ENCODE assay signal across 15 cellular contexts in genomic region chr5:14090290-14090689, GRCh38. TPM values are rescaled to one million over a fixed set of nuclear protein-coding genes. Genes with fewer than 3 reads are reported as not detected.
DNase-seq lines count a peak whose midpoint lies in the region; ATAC-seq and TF ChIP-seq lines count a peak whose summit lies in the region.
"Had no signal": no experiment of that assay in that cellular context is flagged by ENCODE, and none has a peak within 500 bp of the region (broad histone marks: within the 10 kb centered on the region; RNA-seq: fewer than 3 reads in every experiment).

No MANE protein-coding gene starts in this region.

- H3K9ac ChIP-seq in PC-3 (ENCODE audit: low read length) = no peak overlapping the region

- DNase-seq in HCEC 1CT (peak; percentile 13), PC-3 (no peak), chondrocyte (ENCODE audit: low spot score) (no peak), NCI-H2196 treated with DMSO at 0.1 percent for 48 hours (lab: John Stamatoyannopoulos, UW; ENCODE audit: unreplicated experiment) (no peak), NCI-H524 (lab: John Stamatoyannopoulos, UW) (no peak)
- DNase-seq: ACHN; BE2C; C1 segment of cervical spinal cord; Caco-2; CD4-positive, CD25-positive, alpha-beta regulatory T cell; GF-D8; GOT3; H7; IMR-90 had no signal

- H3K36me3 ChIP-seq in PC-3 (ENCODE audit: low read depth, low read length) = no peaks in the 10 kb centered on the region
- H3K36me3 ChIP-seq: BE2C had no signal

- H3K9me3 ChIP-seq in PC-3 (ENCODE audit: low read length) = no peaks in the 10 kb centered on the region
- H3K9me3 ChIP-seq: BE2C, Caco-2 had no signal

- no peaks in the 10 kb centered on the region for H3K79me2 ChIP-seq in PC-3 (ENCODE audit: low read length)

- no TSS peak for BruUV-seq in PC-3 (replicated peaks; lab: Mats Ljungman, UMichigan)

- no peak overlapping the region for H3K27ac ChIP-seq in PC-3 (ENCODE audit: low read length)

- no peaks in the 10 kb centered on the region for H3K27me3 ChIP-seq in PC-3 (ENCODE audit: low read length)

- H3K4me3 Mint-ChIP-seq in chondrocyte (ENCODE audit: unreplicated experiment) = no peak overlapping the region
- H3K4me3 Mint-ChIP-seq: CD4-positive, CD25-positive, alpha-beta regulatory T cell had no signal

- H3K27ac Mint-ChIP-seq in chondrocyte (ENCODE audit: unreplicated experiment) = no peak overlapping the region
- H3K27ac Mint-ChIP-seq: CD4-positive, CD25-positive, alpha-beta regulatory T cell had no signal

- H3K4me1 ChIP-seq in PC-3 (ENCODE audit: insufficient read depth, low read length) = no peaks in the 10 kb centered on the region
- H3K4me1 ChIP-seq: BE2C, Caco-2 had no signal

- POLR2A ChIA-PET in PC-3 (lab: Charles Lee; ENCODE audit: unreplicated experiment) = no interaction called here

- H3K36me3 Mint-ChIP-seq in chondrocyte (ENCODE audit: low read depth) = no peaks in the 10 kb centered on the region
- H3K36me3 Mint-ChIP-seq: CD4-positive, CD25-positive, alpha-beta regulatory T cell had no signal

- ATAC-seq in PC-3 (0 out of 2 replicates have a peak, but pooled peaks have one; percentile 20), GM21619 (IDR thresholded peaks at IDR 0.05; ENCODE audit: unreplicated experiment) (no peak)

- peak; percentile 23; the same call in 1 of the 2 replicates for TF ChIP-seq CTCF in PC-3 (conservative IDR thresholded peaks at IDR 0.05; ENCODE audit: low read depth, low read length)
- TF ChIP-seq CTCF in chondrocyte (IDR thresholded peaks at IDR 0.05) = peak; percentile 19

- CTCF ChIA-PET in PC-3 (lab: Charles Lee) = no interaction called here

- H3K4me3 ChIP-seq in PC-3 (ENCODE audit: low read length) = no peak overlapping the region

- no peaks in the 10 kb centered on the region for H3K4me1 Mint-ChIP-seq in chondrocyte (ENCODE audit: low read depth)
- H3K4me1 Mint-ChIP-seq: CD4-positive, CD25-positive, alpha-beta regulatory T cell had no signal

- H2AFZ ChIP-seq in PC-3 (ENCODE audit: low read length) = no peak overlapping the region

- H3F3A ChIP-seq in PC-3 (ENCODE audit: low read length, unreplicated experiment) = no peaks in the 10 kb centered on the region

- no peaks in the 10 kb centered on the region for H3K27me3 Mint-ChIP-seq in chondrocyte (ENCODE audit: low read depth)
- H3K27me3 Mint-ChIP-seq: CD4-positive, CD25-positive, alpha-beta regulatory T cell had no signal

- no peaks in the 10 kb centered on the region for H3K9me2 ChIP-seq in PC-3 (replicated peaks; ENCODE audit: low read length)

- no peak overlapping the region for H3K4me2 ChIP-seq in PC-3 (ENCODE audit: low read length)

- H4K20me1 ChIP-seq in PC-3 (ENCODE audit: low read length) = no peaks in the 10 kb centered on the region

- intact Hi-C loops in PC-3 (cut with micrococcal nuclease) = loop anchor here (5.0 kb wide), 1 partner anchor 103 kb away; no protein-coding TSS in a partner anchor

- peaks cover 7% of the 10 kb centered on the region for H3K9me3 Mint-ChIP-seq in chondrocyte (ENCODE audit: low read depth)

RNA-seq across cellular contexts. Expression of gene TRIO, which starts 52.9 kb away (rescaled TPM):
- total RNA-seq in PC-3 (2014; rRNA removed) (211 and 271 TPM in 2 replicates), chondrocyte (200 to 271 TPM (median 217 TPM) in 3 replicates)
